Comparison of ENCODE assay signal across 10 cellular contexts in genomic region chr10:72245949-72246525, GRCh38. TPM values are rescaled to one million over a fixed set of nuclear protein-coding genes. Genes with fewer than 3 reads are reported as not detected.
DNase-seq lines count a peak whose midpoint lies in the region; ATAC-seq and TF ChIP-seq lines count a peak whose summit lies in the region.
"Had no signal": no experiment of that assay in that cellular context is flagged by ENCODE, and none has a peak within 500 bp of the region (broad histone marks: within the 10 kb centered on the region; RNA-seq: fewer than 3 reads in every experiment).

No MANE protein-coding gene starts in this region.

- WGBS in IMR-90 (ENCODE audit: extremely low coverage in 2 of 2, insufficient read length in 1 of 2), 2 experiments: no CpG with 5 or more reads among the region's 3 CpGs
- 3 to 11% methylated on average over 3 of the region's 3 CpGs for WGBS in lower leg skin, 2 donors

- no peaks in the 10 kb centered on the region; a peak in 1 of 4 replicates for H3K79me1 ChIP-seq in IMR-90 (ENCODE audit: low read depth in 1 of 2, low read length in 2 of 2)

- H3K23ac ChIP-seq in IMR-90 (ENCODE audit: low read depth, low read length): no peak overlapping the region; the same call in 1 of the 2 replicates

- TF ChIP-seq POLR2A in IMR-90 (IDR thresholded peaks at IDR 0.05; ENCODE audit: low read depth, low read length) (no peak), lower leg skin (IDR thresholded peaks at IDR 0.05) (no peak)

- peak overlapping the region; percentile 74 for H2BK20ac ChIP-seq in IMR-90 (ENCODE audit: low read depth, low read length)

- peak overlapping the region; percentile 63 for H3K27ac Mint-ChIP-seq in activated T-helper 2 cell treated with anti-CD3 and anti-CD28 coated beads, Interferon-gamma antibody, Interleukin-2, Interleukin-4, amounts not matched to agents 10 μg/mL and 5 μg/mL and 100 μg/mL, durations not matched to agents 14 hours and 24 hours and 36 hours
- peak overlapping the region; percentile 41 for H3K27ac Mint-ChIP-seq in stimulated activated naive CD8-positive, alpha-beta T cell treated with anti-CD3 and anti-CD28 coated beads, Interleukin-15, Interleukin-2, amounts not matched to agents 100 ng/mL and 50 ng/mL, for 24 hours

- no peak for TF ChIP-seq RAD21 in IMR-90 (IDR thresholded peaks at IDR 0.05; ENCODE audit: low read length)

- peak overlapping the region; percentile 82 for H3K4ac ChIP-seq in IMR-90 (ENCODE audit: low read depth, low read length)

- CTCF ChIA-PET in IMR-90 (lab: Yijun Ruan, JAX): no interaction called here

- POLR2A ChIA-PET in IMR-90 (lab: Charles Lee; ENCODE audit: unreplicated experiment): no interaction called here

- H4K5ac ChIP-seq in IMR-90 (ENCODE audit: low read depth, low read length): peak overlapping the region; percentile 31; the same call in 1 of the 2 replicates

- no peaks in the 10 kb centered on the region for H3K27me3 ChIP-seq in IMR-90 (ENCODE audit: control insufficient read depth, insufficient read depth, low read length)
- H3K27me3 ChIP-seq in left lung: no peaks in the 10 kb centered on the region

- H4K20me1 ChIP-seq in IMR-90 (ENCODE audit: insufficient read depth, low read length): peaks cover 5% of the 10 kb centered on the region; the same call in 1 of the 2 replicates

- H3K56ac ChIP-seq in IMR-90 (ENCODE audit: extremely low read depth, insufficient read depth, low read length): no peak overlapping the region

- in situ Hi-C loops in IMR-90 (cut with MboI; ENCODE audit: low sequenced_read_pairs): loop anchor here (10.0 kb wide), 1 partner anchor 89 kb away; no protein-coding TSS in a partner anchor

- no peak overlapping the region for H3K4me3 ChIP-seq in IMR-90 (ENCODE audit: insufficient read depth, low read depth, low read length)
- H3K4me3 ChIP-seq in left lung: no peak overlapping the region
- H3K4me3 ChIP-seq in lower leg skin (ENCODE audit: low read depth, poor library complexity, severe bottlenecking): no peak overlapping the region

- no peak overlapping the region for H3K9ac ChIP-seq in IMR-90 (ENCODE audit: low read depth, low read length)

- ATAC-seq in IMR-90 (ENCODE audit: low read depth) (no peak), left lung (no peak), GM18868 (IDR thresholded peaks at IDR 0.05; ENCODE audit: unreplicated experiment) (no peak)

- H2BK120ac ChIP-seq in IMR-90 (ENCODE audit: low read depth, low read length): peak overlapping the region; percentile 60

- no peak overlapping the region for H3K4me3 Mint-ChIP-seq in activated T-helper 2 cell treated with anti-CD3 and anti-CD28 coated beads, Interferon-gamma antibody, Interleukin-2, Interleukin-4, amounts not matched to agents 10 μg/mL and 5 μg/mL and 100 μg/mL, durations not matched to agents 14 hours and 24 hours and 36 hours (ENCODE audit: low read depth)
- H3K4me3 Mint-ChIP-seq in stimulated activated naive CD8-positive, alpha-beta T cell treated with anti-CD3 and anti-CD28 coated beads, Interleukin-15, Interleukin-2, amounts not matched to agents 100 ng/mL and 50 ng/mL, for 24 hours: no peak overlapping the region

- H3K9me3 ChIP-seq in IMR-90 (ENCODE audit: control insufficient read depth, insufficient read depth, low read length) (no peaks in the 10 kb centered on the region), left lung (no peaks in the 10 kb centered on the region)

- H3K4me2 ChIP-seq in IMR-90 (ENCODE audit: low read depth, low read length): no peak overlapping the region

- H4K91ac ChIP-seq in IMR-90 (ENCODE audit: insufficient read depth, low read depth, low read length): peak overlapping the region; percentile 72

- H3K27ac ChIP-seq in IMR-90 (ENCODE audit: insufficient read depth, low read length) (peak overlapping the region; percentile 20; the same call in 1 of the 2 replicates), left lung (peak overlapping the region; percentile 60 to 90)

- H3K4me1 Mint-ChIP-seq in activated T-helper 2 cell treated with anti-CD3 and anti-CD28 coated beads, Interferon-gamma antibody, Interleukin-2, Interleukin-4, amounts not matched to agents 10 μg/mL and 5 μg/mL and 100 μg/mL, durations not matched to agents 14 hours and 24 hours and 36 hours (ENCODE audit: low read depth): peaks cover 61% of the 10 kb centered on the region
- peaks cover 91% of the 10 kb centered on the region for H3K4me1 Mint-ChIP-seq in stimulated activated naive CD8-positive, alpha-beta T cell treated with anti-CD3 and anti-CD28 coated beads, Interleukin-15, Interleukin-2, amounts not matched to agents 100 ng/mL and 50 ng/mL, for 24 hours (ENCODE audit: low read depth)

- H2BK15ac ChIP-seq in IMR-90 (ENCODE audit: low read depth, low read length): peak overlapping the region; percentile 91; the same call in 2 of the 3 replicates

- peak overlapping the region; percentile 79 for H3K18ac ChIP-seq in IMR-90 (ENCODE audit: low read depth, low read length)

- TF ChIP-seq CTCF in IMR-90 (conservative IDR thresholded peaks at IDR 0.05; ENCODE audit: low read depth, low read length) (no peak), left lung (IDR thresholded peaks at IDR 0.05) (no peak), GM10266 (IDR thresholded peaks at IDR 0.05; ENCODE audit: control insufficient read depth, insufficient read depth, low read depth, missing control alignments) (no peak), lower leg skin (IDR thresholded peaks at IDR 0.05) (no peak)

- intact Hi-C loops in IMR-90 (cut with micrococcal nuclease): loop anchor here (2.0 kb wide), 1 partner anchor 15 kb away; no protein-coding TSS in a partner anchor
- intact Hi-C loops in activated T-helper 2 cell treated with anti-CD3 and anti-CD28 coated beads, Interferon-gamma antibody, Interleukin-2, Interleukin-4, amounts not matched to agents 10 μg/mL and 5 μg/mL and 100 μg/mL, durations not matched to agents 14 hours and 24 hours and 36 hours (cut with micrococcal nuclease): loop anchor here (2.0 kb wide), 1 partner anchor 15 kb away; no protein-coding TSS in a partner anchor
- intact Hi-C loops in left lung (cut with DNase I): no loop called here
- intact Hi-C loops in lower leg skin (cut with DNase I; ENCODE audit: low total_unique reads): no loop called here

- H3K27me3 Mint-ChIP-seq in activated T-helper 2 cell treated with anti-CD3 and anti-CD28 coated beads, Interferon-gamma antibody, Interleukin-2, Interleukin-4, amounts not matched to agents 10 μg/mL and 5 μg/mL and 100 μg/mL, durations not matched to agents 14 hours and 24 hours and 36 hours (ENCODE audit: low read depth): no peaks in the 10 kb centered on the region
- H3K27me3 Mint-ChIP-seq in stimulated activated naive CD8-positive, alpha-beta T cell treated with anti-CD3 and anti-CD28 coated beads, Interleukin-15, Interleukin-2, amounts not matched to agents 100 ng/mL and 50 ng/mL, for 24 hours: no peaks in the 10 kb centered on the region

- DNase-seq in IMR-90 (no peak), left lung (no peak), GM10266 (ENCODE audit: extremely low spot score) (no peak), NCI-H345 treated with DMSO at 0.1 percent for 48 hours (lab: John Stamatoyannopoulos, UW; ENCODE audit: unreplicated experiment) (no peak), lower leg skin (ENCODE audit: low spot score in 2 of 2) (no peak)
- no peak for DNase-seq in activated T-helper 2 cell treated with anti-CD3 and anti-CD28 coated beads, Interferon-gamma antibody, Interleukin-2, Interleukin-4, amounts not matched to agents 10 μg/mL and 5 μg/mL and 100 μg/mL, durations not matched to agents 14 hours and 24 hours and 36 hours (ENCODE audit: low spot score)
- DNase-seq: activated CD4-positive, CD25-positive, alpha-beta regulatory T cell; GDM1 had no signal

- peak overlapping the region in 1 of 2 experiments; percentile 46; a peak in 3 of 4 replicates for H4K8ac ChIP-seq in IMR-90 (ENCODE audit: low read depth in 2 of 2, low read length in 2 of 2)

- no peak overlapping the region for H2BK5ac ChIP-seq in IMR-90 (ENCODE audit: low read depth, low read length, poor library complexity, severe bottlenecking)

- no TSS peak for BruUV-seq in IMR-90 (replicated peaks; lab: Mats Ljungman, UMichigan)

- peak overlapping the region; percentile 79 for H2AK5ac ChIP-seq in IMR-90 (ENCODE audit: low read depth, low read length)

- H3K9me3 Mint-ChIP-seq in activated T-helper 2 cell treated with anti-CD3 and anti-CD28 coated beads, Interferon-gamma antibody, Interleukin-2, Interleukin-4, amounts not matched to agents 10 μg/mL and 5 μg/mL and 100 μg/mL, durations not matched to agents 14 hours and 24 hours and 36 hours: no peaks in the 10 kb centered on the region
- no peaks in the 10 kb centered on the region for H3K9me3 Mint-ChIP-seq in stimulated activated naive CD8-positive, alpha-beta T cell treated with anti-CD3 and anti-CD28 coated beads, Interleukin-15, Interleukin-2, amounts not matched to agents 100 ng/mL and 50 ng/mL, for 24 hours

- no peaks in the 10 kb centered on the region for H3K36me3 Mint-ChIP-seq in activated T-helper 2 cell treated with anti-CD3 and anti-CD28 coated beads, Interferon-gamma antibody, Interleukin-2, Interleukin-4, amounts not matched to agents 10 μg/mL and 5 μg/mL and 100 μg/mL, durations not matched to agents 14 hours and 24 hours and 36 hours (ENCODE audit: low read depth)
- no peaks in the 10 kb centered on the region for H3K36me3 Mint-ChIP-seq in stimulated activated naive CD8-positive, alpha-beta T cell treated with anti-CD3 and anti-CD28 coated beads, Interleukin-15, Interleukin-2, amounts not matched to agents 100 ng/mL and 50 ng/mL, for 24 hours (ENCODE audit: low read depth)

- H3K9me1 ChIP-seq in IMR-90 (ENCODE audit: insufficient read depth, low read length): peaks cover 22% of the 10 kb centered on the region

- H2AK9ac ChIP-seq in IMR-90 (replicated peaks; ENCODE audit: low read depth, low read length, poor library complexity): no peak overlapping the region

- dilution Hi-C loops in IMR-90 (cut with HindIII; ENCODE audit: low sequenced_read_pairs, unreplicated experiment): no loop called here

- H3K4me1 ChIP-seq in IMR-90 (ENCODE audit: control insufficient read depth, insufficient read depth, low read length): peaks cover 24% of the 10 kb centered on the region
- peaks cover 65 to 100% of the 10 kb centered on the region in 2 donors for H3K4me1 ChIP-seq in left lung

- H3K14ac ChIP-seq in IMR-90 (replicated peaks; ENCODE audit: low read depth, low read length): peak overlapping the region; percentile 78

- H3K36me3 ChIP-seq in IMR-90 (ENCODE audit: control insufficient read depth, insufficient read depth, low read length) (no peaks in the 10 kb centered on the region), left lung (no peaks in the 10 kb centered on the region)

- H2AFZ ChIP-seq in IMR-90 (replicated peaks; ENCODE audit: low read length, poor library complexity): peak overlapping the region; percentile 64

RNA-seq across cellular contexts. Expression of gene DDIT4, which starts 27.7 kb away (rescaled TPM):
- 108 and 110 TPM in 2 replicates for total RNA-seq in IMR-90 (2012; rRNA removed)
- polyA plus RNA-seq in IMR-90 (2012; rRNA removed): 31.0 and 59.6 TPM in 2 replicates
- polyA plus RNA-seq in IMR-90 (2012; cell fraction: cytosol; rRNA removed): 38.8 and 80.6 TPM in 2 replicates
- 80.3 and 93.3 TPM in 2 replicates for polyA plus RNA-seq in IMR-90 (2012; cell fraction: nucleus; rRNA removed; ENCODE audit: low replicate concordance)
- total RNA-seq in activated T-helper 2 cell treated with anti-CD3 and anti-CD28 coated beads, Interferon-gamma antibody, Interleukin-2, Interleukin-4, amounts not matched to agents 10 μg/mL and 5 μg/mL and 100 μg/mL, durations not matched to agents 14 hours and 24 hours and 36 hours: 543 and 569 TPM in 2 replicates
- 10 to 100 TPM; 40.7 to 73.8 TPM for total RNA-seq in left lung
- 100 to 1,000 TPM; 274 to 929 (median 421) TPM for total RNA-seq in lower leg skin

RNA-seq across cellular contexts. Expression of gene ASCC1, which starts 30.0 kb away (rescaled TPM):
- total RNA-seq in IMR-90 (2012; rRNA removed): 21.0 and 21.9 TPM in 2 replicates
- polyA plus RNA-seq in IMR-90 (2012; rRNA removed): 12.3 and 15.9 TPM in 2 replicates
- polyA plus RNA-seq in IMR-90 (2012; cell fraction: cytosol; rRNA removed): 5.2 and 5.6 TPM in 2 replicates
- polyA plus RNA-seq in IMR-90 (2012; cell fraction: nucleus; rRNA removed; ENCODE audit: low replicate concordance): 1.5 and 9.0 TPM in 2 replicates
- 46.2 and 49.6 TPM in 2 replicates for total RNA-seq in activated T-helper 2 cell treated with anti-CD3 and anti-CD28 coated beads, Interferon-gamma antibody, Interleukin-2, Interleukin-4, amounts not matched to agents 10 μg/mL and 5 μg/mL and 100 μg/mL, durations not matched to agents 14 hours and 24 hours and 36 hours
- 10 to 100 TPM; 27.0 to 29.8 TPM for total RNA-seq in left lung
- total RNA-seq in lower leg skin: 10 to 100 TPM; 17.7 to 33.3 (median 23.1) TPM

RNA-seq across cellular contexts. Expression of gene ANAPC16, which starts 30.2 kb away (rescaled TPM):
- total RNA-seq in IMR-90 (2012; rRNA removed) (26.3 and 35.3 TPM in 2 replicates), left lung (10 to 100 TPM; 86.0 to 97.0 TPM), lower leg skin (100 to 1,000 TPM in 2 of 4 donors, 10 to 100 TPM in 2; 47.8 to 116 (median 100) TPM)
- 17.4 and 25.2 TPM in 2 replicates for polyA plus RNA-seq in IMR-90 (2012; rRNA removed)
- polyA plus RNA-seq in IMR-90 (2012; cell fraction: cytosol; rRNA removed): 11.2 and 14.4 TPM in 2 replicates
- polyA plus RNA-seq in IMR-90 (2012; cell fraction: nucleus; rRNA removed; ENCODE audit: low replicate concordance): 4.8 and 19.4 TPM in 2 replicates
- total RNA-seq in activated T-helper 2 cell treated with anti-CD3 and anti-CD28 coated beads, Interferon-gamma antibody, Interleukin-2, Interleukin-4, amounts not matched to agents 10 μg/mL and 5 μg/mL and 100 μg/mL, durations not matched to agents 14 hours and 24 hours and 36 hours: 94.1 and 95.9 TPM in 2 replicates

Comparison
In these comparisons a context has a peak if more than half of its experiments do, and no peak if none do; other contexts are left out.
1. intact Hi-C loops: an anchor here in IMR-90 (2.0 kb wide) and activated T-helper 2 cell treated with anti-CD3 and anti-CD28 coated beads, Interferon-gamma antibody, Interleukin-2, Interleukin-4, amounts not matched to agents 10 μg/mL and 5 μg/mL and 100 μg/mL, durations not matched to agents 14 hours and 24 hours and 36 hours (2.0 kb wide); none called in left lung and lower leg skin.